ENCODE assay signal across 8 cellular contexts in genomic region chr1:32334864-32335618, GRCh38. TPM values are rescaled to one million over a fixed set of nuclear protein-coding genes. Genes with fewer than 3 reads are reported as not detected.
A peak's percentile ranks its signal among the peaks of the same experiment; 100 is the strongest.
DNase-seq lines count a peak whose midpoint lies in the region; ATAC-seq and TF ChIP-seq lines count a peak whose summit lies in the region.

No MANE protein-coding gene starts in this region.

- H3K36me3 ChIP-seq in PC-9 (ENCODE audit: low read depth) (peaks cover 2% of the 10 kb centered on the region; the same call in 1 of the 2 replicates), ovary (no peaks in the 10 kb centered on the region), vagina (peaks cover 0 to 26% of the 10 kb centered on the region in 2 donors)

- peak overlapping the region; percentile 56; the same call in 1 of the 2 replicates for H2AFZ ChIP-seq in PC-9

- TF ChIP-seq CTCF in PC-9 (conservative IDR thresholded peaks at IDR 0.05) (peak; percentile 68), glutamatergic neuron (IDR thresholded peaks at IDR 0.05; ENCODE audit: partially characterized antibody, unreplicated experiment) (peak; percentile 57), ovary (IDR thresholded peaks at IDR 0.05) (peak; percentile 72 to 80 (median 77)), vagina (IDR thresholded peaks at IDR 0.05) (peak in 2 of 3 experiments; percentile 50 to 76)

- H3K27ac ChIP-seq in PC-9 (no peak overlapping the region), ovary (peak overlapping the region; percentile 85 to 95), vagina (peak overlapping the region; percentile 84)

- peak overlapping the region; percentile 84 for H3K4me2 ChIP-seq in PC-9

- H3K27me3 Mint-ChIP-seq in glutamatergic neuron (ENCODE audit: unreplicated experiment): peaks cover 8% of the 10 kb centered on the region

- ATAC-seq in HG03097 (IDR thresholded peaks at IDR 0.05; ENCODE audit: low FRiP score, unreplicated experiment): no peak

- BruUV-seq in PC-9 (replicated peaks; lab: Mats Ljungman, UMichigan): TSS peak; percentile 42

- CTCF ChIA-PET in HEK293T (lab: Yijun Ruan, JAX): interaction anchor here (0.6 kb wide), 1 partner anchor 89 kb away, joined by 3 read pairs; no protein-coding TSS in a partner anchor
- CTCF ChIA-PET in PC-9 (lab: Charles Lee): interaction anchor here (0.5 to 0.6 kb wide), 2 partner anchors 11 to 28 kb away, joined by 4 read pairs; no protein-coding TSS in a partner anchor

- peak overlapping the region; percentile 85 for H3K27ac Mint-ChIP-seq in glutamatergic neuron (ENCODE audit: unreplicated experiment)

- no peaks in the 10 kb centered on the region for H4K20me1 ChIP-seq in PC-9 (ENCODE audit: insufficient read depth)

- peak; percentile 55 for DNase-seq in COR-L47 (lab: John Stamatoyannopoulos, UW)
- peak; percentile 80 for DNase-seq in HEK293T (ENCODE audit: extremely low spot score)
- DNase-seq in PC-9: peak; percentile 34
- peak; percentile 88 for DNase-seq in activated effector memory CD4-positive, alpha-beta T cell treated with anti-CD3 and anti-CD28 coated beads, Interleukin-2, amount 50 U/mL, for 16 hours
- DNase-seq in glutamatergic neuron: peak; percentile 61
- peak; percentile 62 to 81 (median 75) for DNase-seq in ovary
- DNase-seq in vagina (ENCODE audit: extremely low spot score in 2 of 2): no peak

- H3K36me3 Mint-ChIP-seq in glutamatergic neuron (ENCODE audit: unreplicated experiment): peaks cover 14% of the 10 kb centered on the region

- TF ChIP-seq POLR2A in ovary (IDR thresholded peaks at IDR 0.05): no peak
- TF ChIP-seq POLR2A in vagina (IDR thresholded peaks at IDR 0.05): no peak

- no peaks in the 10 kb centered on the region for H3K9me2 ChIP-seq in PC-9 (ENCODE audit: insufficient read depth)

- POLR2A ChIA-PET in HEK293T (lab: Yijun Ruan, JAX) (interaction anchor here (1.0 to 2.2 kb wide), 6 partner anchors 10 to 60 kb away, joined by 4 to 33 read pairs (median 10); partner anchors contain the start of genes BSDC1 and HDAC1), PC-9 (lab: Charles Lee; ENCODE audit: unreplicated experiment) (interaction anchor here (0.6 kb wide), 3 partner anchors 11 to 814 kb away, joined by 4 to 7 read pairs (median 4); no protein-coding TSS in a partner anchor)

- H3K79me2 ChIP-seq in PC-9 (ENCODE audit: low read depth): peaks cover 13% of the 10 kb centered on the region

- H3K9me3 ChIP-seq in PC-9 (ENCODE audit: insufficient read depth, low read depth): no peaks in the 10 kb centered on the region
- H3K9me3 ChIP-seq in ovary: no peaks in the 10 kb centered on the region
- H3K9me3 ChIP-seq in vagina: no peaks in the 10 kb centered on the region

- intact Hi-C loops in PC-9 (cut with micrococcal nuclease; ENCODE audit: unreplicated experiment): no loop called here
- intact Hi-C loops in ovary (cut with DNase I): no loop called here
- intact Hi-C loops in vagina (cut with DNase I): no loop called here

- peak overlapping the region; percentile 79 for H3K4me3 ChIP-seq in PC-9
- H3K4me3 ChIP-seq in ovary: peak overlapping the region; percentile 67
- peak overlapping the region; percentile 74 to 86 for H3K4me3 ChIP-seq in vagina

- peaks cover 24% of the 10 kb centered on the region for H3K4me1 Mint-ChIP-seq in glutamatergic neuron (ENCODE audit: low read depth, unreplicated experiment)

- H3F3A ChIP-seq in PC-9 (ENCODE audit: insufficient read depth, low read depth): peaks cover 48% of the 10 kb centered on the region

- no peaks in the 10 kb centered on the region for H3K27me3 ChIP-seq in PC-9 (ENCODE audit: insufficient read depth, low read depth)
- no peaks in the 10 kb centered on the region for H3K27me3 ChIP-seq in ovary
- no peaks in the 10 kb centered on the region for H3K27me3 ChIP-seq in vagina

- WGBS in ovary, 3 donors: 0 to 1% (median 1%) methylated on average over 32 to 56 of the region's 56 CpGs

- peak overlapping the region; percentile 92 for H3K4me3 Mint-ChIP-seq in glutamatergic neuron (ENCODE audit: unreplicated experiment)

- peaks cover 18% of the 10 kb centered on the region for H3K9me3 Mint-ChIP-seq in glutamatergic neuron (ENCODE audit: unreplicated experiment)

- no peak for TF ChIP-seq EP300 in ovary (IDR thresholded peaks at IDR 0.05)

- H3K4me1 ChIP-seq in PC-9 (replicated peaks; ENCODE audit: insufficient read depth) (peaks cover 50% of the 10 kb centered on the region), ovary (ENCODE audit: insufficient read depth) (peaks cover 3% of the 10 kb centered on the region), vagina (peaks cover 25% of the 10 kb centered on the region)

TF ChIP-seq in HEK293T, 16 proteins besides CTCF, POLR2A, EP300 and RAD21:
- TF ChIP-seq HDGF (IDR thresholded peaks at IDR 0.05; ENCODE audit: borderline replicate concordance) (no peak), CTBP1 (IDR thresholded peaks at IDR 0.05; ENCODE audit: borderline replicate concordance) (no peak), FOXM1 (IDR thresholded peaks at IDR 0.05; ENCODE audit: borderline replicate concordance) (peak; percentile 61; the same call in 1 of the 2 replicates), LEF1 (IDR thresholded peaks at IDR 0.05; ENCODE audit: borderline replicate concordance) (0 out of 2 replicates have a peak, but pooled peaks have one; percentile 36)

RNA-seq across cellular contexts. Expression of gene MARCKSL1, which starts 1.0 kb away (rescaled TPM):
- 91.5 and 117 TPM in 2 replicates for total RNA-seq in PC-9 (2021)
- total RNA-seq in glutamatergic neuron (ENCODE audit: unreplicated experiment): 912 TPM
- total RNA-seq in ovary: 100 to 1,000 TPM; 105 to 667 (median 335) TPM
- polyA plus RNA-seq in ovary: 100 to 1,000 TPM; 226 to 268 TPM
- 36.8 TPM for total RNA-seq in vagina

RNA-seq across cellular contexts. Expression of gene FAM229A, which starts 27.2 kb away (rescaled TPM):
- total RNA-seq in PC-9 (2021) (11.7 and 13.1 TPM in 2 replicates), glutamatergic neuron (ENCODE audit: unreplicated experiment) (21.8 TPM), ovary (10 to 100 TPM in 6 of 7 donors, 1 to 10 TPM in 1; 9.1 to 27.0 (median 15.5) TPM), vagina (10.1 TPM)
- polyA plus RNA-seq in ovary: 10 to 100 TPM in 1 of 2 donors, 1 to 10 TPM in 1; 3.0 to 13.2 TPM

RNA-seq across cellular contexts. Expression of gene TSSK3, which starts 27.3 kb away (rescaled TPM):
- total RNA-seq in PC-9 (2021) (3.8 and 3.9 TPM in 2 replicates), glutamatergic neuron (ENCODE audit: unreplicated experiment) (1.6 TPM), ovary (10 to 100 TPM in 1 of 7 donors, 1 to 10 TPM in 6; 2.5 to 12.4 (median 4.0) TPM), vagina (not detected)
- polyA plus RNA-seq in ovary: 1 to 10 TPM in 1 of 2 donors, under 1 TPM in 1; 0.78 to 4.2 TPM

RNA-seq across cellular contexts. Expression of gene HDAC1, which starts 43.2 kb away (rescaled TPM):
- total RNA-seq in PC-9 (2021) (131 and 171 TPM in 2 replicates), glutamatergic neuron (ENCODE audit: unreplicated experiment) (36.9 TPM), ovary (100 to 1,000 TPM in 1 of 7 donors, 10 to 100 TPM in 6; 52.9 to 107 (median 89.2) TPM), vagina (65.6 TPM)
- 100 to 1,000 TPM in 1 of 2 donors, 10 to 100 TPM in 1; 66.7 to 101 TPM for polyA plus RNA-seq in ovary

RNA-seq across cellular contexts. Expression of gene BSDC1, which starts 59.2 kb away (rescaled TPM):
- total RNA-seq in PC-9 (2021) (74.0 and 76.2 TPM in 2 replicates), glutamatergic neuron (ENCODE audit: unreplicated experiment) (161 TPM), ovary (100 to 1,000 TPM in 1 of 7 donors, 10 to 100 TPM in 6; 54.9 to 107 (median 73.0) TPM), vagina (54.3 TPM)
- 10 to 100 TPM; 60.5 to 60.7 TPM for polyA plus RNA-seq in ovary

Comparison
In these comparisons a context has a peak if more than half of its experiments do, and no peak if none do; other contexts are left out.
1. DNase-seq: peak in COR-L47 (single experiment), HEK293T (single experiment), PC-9 (2 of 2), activated effector memory CD4-positive, alpha-beta T cell treated with anti-CD3 and anti-CD28 coated beads, Interleukin-2, amount 50 U/mL, for 16 hours (single experiment), glutamatergic neuron (single experiment) and ovary (5 of 5); none in vagina (0 of 2).
2. Peak in every context shown above with its lines, with median percentiles within 50 percentile points of each other: H3K4me3 ChIP-seq and CTCF ChIP-seq.